8 cellular contexts compared by ENCODE assay signal in the genomic region with DNA sequence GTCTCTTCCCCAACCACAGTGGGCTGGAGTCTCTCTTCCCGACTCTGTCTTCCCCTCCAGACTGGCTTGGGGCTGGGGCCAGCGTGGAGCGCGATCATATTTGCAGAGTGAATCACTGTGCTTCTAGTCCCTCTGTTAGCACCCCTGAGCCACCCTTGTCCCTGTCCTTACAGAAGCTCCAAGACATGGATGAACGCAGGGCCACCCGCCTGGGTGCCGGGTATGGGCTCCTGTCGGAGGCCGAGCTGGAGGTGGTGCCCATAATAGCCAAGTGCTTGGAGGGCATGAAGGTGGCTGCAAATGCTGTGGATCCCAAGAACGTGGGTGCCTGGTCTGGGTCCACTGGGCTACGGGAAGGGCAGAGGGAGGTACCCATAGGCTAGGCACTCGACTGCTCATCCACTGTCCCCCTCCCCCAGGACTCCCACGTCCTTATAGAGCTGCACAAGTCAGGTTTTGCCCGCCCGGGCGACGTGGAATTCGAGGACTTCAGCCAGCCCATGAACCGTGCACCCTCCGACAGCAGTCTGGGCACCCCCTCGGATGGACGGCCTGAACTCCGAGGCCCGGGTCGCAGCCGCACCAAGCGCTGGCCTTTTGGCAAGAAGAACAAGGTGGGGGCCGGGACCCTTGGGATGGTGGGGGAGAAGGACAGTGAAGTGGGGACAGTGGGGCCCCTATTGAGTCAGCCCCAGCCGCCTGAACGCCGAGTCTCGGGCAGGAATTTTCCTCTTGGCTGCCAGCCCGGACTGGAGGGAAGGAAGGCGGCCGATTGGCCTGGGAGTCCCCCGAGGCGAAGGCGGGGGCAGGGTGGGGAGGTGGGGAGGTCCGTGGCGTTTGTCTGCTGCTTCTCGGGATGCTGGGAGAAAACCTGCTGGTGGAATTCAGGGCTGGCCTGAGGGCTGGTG. TPM values are rescaled to one million over a fixed set of nuclear protein-coding genes. Genes with fewer than 3 reads are reported as not detected.
DNase-seq lines count a peak whose midpoint lies in the region; ATAC-seq, FAIRE-seq and TF ChIP-seq lines count a peak whose summit lies in the region.

No MANE protein-coding gene starts in this region.

- FAIRE-seq in A549 (lab: Jason Lieb, UNC), result no peak

- ATAC-seq in A549 (peak; percentile 79), mucosa of descending colon (peak; percentile 83), GM21619 (IDR thresholded peaks at IDR 0.05; ENCODE audit: unreplicated experiment) (no peak), GM19467 (IDR thresholded peaks at IDR 0.05; ENCODE audit: unreplicated experiment) (no peak)

- TF ChIP-seq CTCF in A549 (IDR thresholded peaks at IDR 0.05) (no peak), endothelial cell (IDR thresholded peaks at IDR 0.05; ENCODE audit: unreplicated experiment) (no peak), mucosa of descending colon (IDR thresholded peaks at IDR 0.05) (no peak)

- TF ChIP-seq EP300 in A549 (IDR thresholded peaks at IDR 0.05), result no peak

- H3K36me3 ChIP-seq in HUES64 (ENCODE audit: insufficient read depth, low read length) (peaks cover 70% of the 10 kb centered on the region), mucosa of descending colon (ENCODE audit: low read depth) (no peaks in the 10 kb centered on the region)

- 0% methylated on average over 8 of the region's 41 CpGs for WGBS in A549 (ENCODE audit: missing lambda C conversion rate)
- WGBS in HUES64, result 84% methylated on average over 41 of the region's 41 CpGs

- peaks cover 64% of the 10 kb centered on the region for H3K4me1 ChIP-seq in A549
- peaks cover 27% of the 10 kb centered on the region for H3K4me1 ChIP-seq in HUES64 (ENCODE audit: insufficient read depth, low read length)
- H3K4me1 ChIP-seq in mucosa of descending colon (ENCODE audit: low read depth), result peaks cover 23% of the 10 kb centered on the region

- H3K27me3 ChIP-seq in HUES64 (ENCODE audit: insufficient read depth, low read length), result no peaks in the 10 kb centered on the region

- POLR2A ChIA-PET in A549 (lab: Yijun Ruan, JAX), result interaction anchor here (1.0 to 1.3 kb wide), 2 partner anchors 119 to 214 kb away, joined by 3 read pairs; a partner anchor contains a TSS

- peaks cover 4% of the 10 kb centered on the region for H3K27me3 Mint-ChIP-seq in endothelial cell (ENCODE audit: unreplicated experiment)

- H3K9me3 Mint-ChIP-seq in endothelial cell (ENCODE audit: unreplicated experiment), result no peaks in the 10 kb centered on the region

- H3K9ac ChIP-seq in HUES64 (ENCODE audit: low read depth, low read length), result peak overlapping the region; percentile 28; the same call in 1 of the 2 replicates

- H3K27ac Mint-ChIP-seq in endothelial cell (ENCODE audit: unreplicated experiment), result no peak overlapping the region

- DNase-seq in A549 (ENCODE audit: low read depth in 1 of 2, low spot score in 1 of 2), result peak; percentile 86 to 88
- DNase-seq in endothelial cell (ENCODE audit: low spot score), result no peak
- DNase-seq in mucosa of descending colon, result peak; percentile 84 to 89 (median 86)
- no peak for DNase-seq in SHP77 (lab: John Stamatoyannopoulos, UW)
- DNase-seq in SKM-1 (lab: John Stamatoyannopoulos, UW; ENCODE audit: unreplicated experiment), result no peak

- TF ChIP-seq POLR2A in A549 (IDR thresholded peaks at IDR 0.05; ENCODE audit: low read length), result 0 out of 2 replicates have a peak, but pooled peaks have one; percentile 8

- peak overlapping the region; percentile 39 for H3K4me3 Mint-ChIP-seq in endothelial cell (ENCODE audit: unreplicated experiment)

- peak overlapping the region; percentile 24; the same call in 1 of the 3 replicates for H3K4me3 ChIP-seq in A549
- no peak overlapping the region; the same call in 1 of the 2 replicates for H3K4me3 ChIP-seq in HUES64 (ENCODE audit: low read length)
- H3K4me3 ChIP-seq in mucosa of descending colon, result no peak overlapping the region

- H3K4me1 Mint-ChIP-seq in endothelial cell (ENCODE audit: unreplicated experiment), result no peaks in the 10 kb centered on the region

- H3K4me2 ChIP-seq in A549, result peak overlapping the region; percentile 67

- H3K27ac ChIP-seq in A549, result peak overlapping the region; percentile 92 to 99
- H3K27ac ChIP-seq in HUES64 (ENCODE audit: low read depth, low read length), result peak overlapping the region; percentile 79

- intact Hi-C loops in mucosa of descending colon (cut with DNase I, micrococcal nuclease), result no loop called here

- H3K36me3 Mint-ChIP-seq in endothelial cell (ENCODE audit: low read depth, unreplicated experiment), result peaks cover 26% of the 10 kb centered on the region

- no peak for TF ChIP-seq RAD21 in A549 (conservative IDR thresholded peaks at IDR 0.05 in 1 of 2, IDR thresholded peaks at IDR 0.05 in 1 of 2)

- H3K9me3 ChIP-seq in A549, result no peaks in the 10 kb centered on the region
- H3K9me3 ChIP-seq in HUES64 (ENCODE audit: insufficient read depth, low read depth, low read length), result no peaks in the 10 kb centered on the region
- H3K9me3 ChIP-seq in mucosa of descending colon, result no peaks in the 10 kb centered on the region

- CTCF ChIA-PET in A549 (lab: Yijun Ruan, JAX), result interaction anchor here (1.0 to 6.3 kb wide), 3 partner anchors 24 to 119 kb away, joined by 4 to 36 read pairs (median 4); no protein-coding TSS in a partner anchor

TF ChIP-seq in A549, 52 proteins besides CTCF, POLR2A, EP300 and RAD21 (continues in another document):
- TF ChIP-seq, protein P1, sequence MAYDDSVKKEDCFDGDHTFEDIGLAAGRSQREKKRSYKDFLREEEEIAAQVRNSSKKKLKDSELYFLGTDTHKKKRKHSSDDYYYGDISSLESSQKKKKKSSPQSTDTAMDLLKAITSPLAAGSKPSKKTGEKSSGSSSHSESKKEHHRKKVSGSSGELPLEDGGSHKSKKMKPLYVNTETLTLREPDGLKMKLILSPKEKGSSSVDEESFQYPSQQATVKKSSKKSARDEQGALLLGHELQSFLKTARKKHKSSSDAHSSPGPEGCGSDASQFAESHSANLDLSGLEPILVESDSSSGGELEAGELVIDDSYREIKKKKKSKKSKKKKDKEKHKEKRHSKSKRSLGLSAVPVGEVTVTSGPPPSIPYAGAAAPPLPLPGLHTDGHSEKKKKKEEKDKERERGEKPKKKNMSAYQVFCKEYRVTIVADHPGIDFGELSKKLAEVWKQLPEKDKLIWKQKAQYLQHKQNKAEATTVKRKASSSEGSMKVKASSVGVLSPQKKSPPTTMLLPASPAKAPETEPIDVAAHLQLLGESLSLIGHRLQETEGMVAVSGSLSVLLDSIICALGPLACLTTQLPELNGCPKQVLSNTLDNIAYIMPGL (CRISPR knock-in tag; IDR thresholded peaks at IDR 0.05; ENCODE audit: borderline replicate concordance), result no peak
- TF ChIP-seq JUNB (IDR thresholded peaks at IDR 0.05), result no peak

RNA-seq across cellular contexts. Expression of a gene that starts 5.2 kb away (rescaled TPM):
- polyA plus RNA-seq in A549 (2011; rRNA removed) (30.7 and 39.2 TPM in 2 replicates), A549 (2017; fragmentation: RNase III; extraction: RNeasy Plus Mini Kit Qiagen cat#74134 plus additional on column Dnase treatment) (52.8 to 61.0 TPM (median 60.9 TPM) in 3 replicates)
- 50.2 and 50.3 TPM in 2 replicates for polyA plus RNA-seq in A549 (2012; cell fraction: cytosol; rRNA removed)
- polyA plus RNA-seq in A549 (2012; cell fraction: nucleus; rRNA removed), result 84.6 and 89.9 TPM in 2 replicates
- polyA minus RNA-seq in A549 (2011; rRNA and poly(A)+ RNA removed), result 22.6 and 24.5 TPM in 2 replicates
- 51.4 TPM for polyA plus RNA-seq in HUES64 (2013, experiment 1 of 2)
- 55.0 TPM for polyA plus RNA-seq in HUES64 (2013, experiment 2 of 2)
- total RNA-seq in endothelial cell (ENCODE audit: unreplicated experiment) (42.8 TPM), mucosa of descending colon (100 to 1,000 TPM in 1 of 3 donors, 10 to 100 TPM in 2; 72.8 to 121 (median 79.5) TPM)

RNA-seq across cellular contexts. Expression of a gene that starts 7.3 kb away (rescaled TPM):
- polyA plus RNA-seq in A549 (2011; rRNA removed) (50.2 and 69.4 TPM in 2 replicates), A549 (2017; fragmentation: RNase III; extraction: RNeasy Plus Mini Kit Qiagen cat#74134 plus additional on column Dnase treatment) (35.4 to 42.1 TPM (median 36.4 TPM) in 3 replicates)
- 41.9 and 44.2 TPM in 2 replicates for polyA plus RNA-seq in A549 (2012; cell fraction: cytosol; rRNA removed)
- polyA plus RNA-seq in A549 (2012; cell fraction: nucleus; rRNA removed), result 87.5 and 87.8 TPM in 2 replicates
- 66.1 and 88.8 TPM in 2 replicates for polyA minus RNA-seq in A549 (2011; rRNA and poly(A)+ RNA removed)
- 22.0 TPM for polyA plus RNA-seq in HUES64 (2013, experiment 1 of 2)
- 17.8 TPM for polyA plus RNA-seq in HUES64 (2013, experiment 2 of 2)
- total RNA-seq in endothelial cell (ENCODE audit: unreplicated experiment) (69.1 TPM), mucosa of descending colon (100 to 1,000 TPM in 1 of 3 donors, 10 to 100 TPM in 2; 74.8 to 115 (median 89.2) TPM)

RNA-seq across cellular contexts. Expression of a gene that starts 22.6 kb away (rescaled TPM):
- polyA plus RNA-seq in A549 (2011; rRNA removed), result 6.5 and 6.7 TPM in 2 replicates
- 12.1 and 15.6 TPM in 2 replicates for polyA plus RNA-seq in A549 (2012; cell fraction: cytosol; rRNA removed)
- 31.6 and 41.7 TPM in 2 replicates for polyA plus RNA-seq in A549 (2012; cell fraction: nucleus; rRNA removed)
- 9.3 to 11.4 TPM (median 10.0 TPM) in 3 replicates for polyA plus RNA-seq in A549 (2017; fragmentation: RNase III; extraction: RNeasy Plus Mini Kit Qiagen cat#74134 plus additional on column Dnase treatment)
- polyA minus RNA-seq in A549 (2011; rRNA and poly(A)+ RNA removed), result 7.8 and 8.7 TPM in 2 replicates
- 7.2 TPM for polyA plus RNA-seq in HUES64 (2013, experiment 1 of 2)
- polyA plus RNA-seq in HUES64 (2013, experiment 2 of 2), result 6.7 TPM
- 1.5 TPM for total RNA-seq in endothelial cell (ENCODE audit: unreplicated experiment)
- 10 to 100 TPM; 26.4 to 80.5 (median 40.5) TPM for total RNA-seq in mucosa of descending colon

RNA-seq across cellular contexts. Expression of a gene that starts 24.2 kb away (rescaled TPM):
- polyA plus RNA-seq in A549 (2011; rRNA removed), result 45.4 and 93.9 TPM in 2 replicates
- polyA plus RNA-seq in A549 (2012; cell fraction: cytosol; rRNA removed), result 12.9 and 13.5 TPM in 2 replicates
- 38.8 and 39.7 TPM in 2 replicates for polyA plus RNA-seq in A549 (2012; cell fraction: nucleus; rRNA removed)
- 70.9 to 87.8 TPM (median 81.1 TPM) in 3 replicates for polyA plus RNA-seq in A549 (2017; fragmentation: RNase III; extraction: RNeasy Plus Mini Kit Qiagen cat#74134 plus additional on column Dnase treatment)
- 132 and 172 TPM in 2 replicates for polyA minus RNA-seq in A549 (2011; rRNA and poly(A)+ RNA removed)
- polyA plus RNA-seq in HUES64 (2013, experiment 1 of 2), result 1.3 TPM
- 1.6 TPM for polyA plus RNA-seq in HUES64 (2013, experiment 2 of 2)
- not detected for total RNA-seq in endothelial cell (ENCODE audit: unreplicated experiment)
- 100 to 1,000 TPM in 2 of 3 donors, 10 to 100 TPM in 1; 42.2 to 473 (median 261) TPM for total RNA-seq in mucosa of descending colon

RNA-seq across cellular contexts. Expression of a gene that starts 27.9 kb away (rescaled TPM):
- 5.6 and 6.7 TPM in 2 replicates for polyA plus RNA-seq in A549 (2011; rRNA removed)
- 4.7 and 5.4 TPM in 2 replicates for polyA plus RNA-seq in A549 (2012; cell fraction: cytosol; rRNA removed)
- 4.2 and 5.6 TPM in 2 replicates for polyA plus RNA-seq in A549 (2012; cell fraction: nucleus; rRNA removed)
- 7.5 to 9.5 TPM (median 8.5 TPM) in 3 replicates for polyA plus RNA-seq in A549 (2017; fragmentation: RNase III; extraction: RNeasy Plus Mini Kit Qiagen cat#74134 plus additional on column Dnase treatment)
- 9.2 and 10.9 TPM in 2 replicates for polyA minus RNA-seq in A549 (2011; rRNA and poly(A)+ RNA removed)
- polyA plus RNA-seq in HUES64 (2013, experiment 1 of 2), result 0.10 TPM
- 0.13 TPM for polyA plus RNA-seq in HUES64 (2013, experiment 2 of 2)
- not detected for total RNA-seq in endothelial cell (ENCODE audit: unreplicated experiment)
- 10 to 100 TPM in 2 of 3 donors, 1 to 10 TPM in 1; 6.0 to 12.3 (median 10.7) TPM for total RNA-seq in mucosa of descending colon

Comparison
In these comparisons a context has a peak if more than half of its experiments do, and no peak if none do; other contexts are left out.
1. ATAC-seq: peak in A549 (2 of 2) and mucosa of descending colon (single experiment); none in GM21619 (single experiment) and GM19467 (single experiment).
2. DNase-seq: peak in A549 (2 of 2) and mucosa of descending colon (3 of 3); none in endothelial cell (single experiment), SHP77 (0 of 2) and SKM-1 (single experiment).
3. RNA of a gene that starts 22.6 kb away (total RNA-seq): 26.4 to 80.5 TPM in mucosa of descending colon; 1.5 TPM in endothelial cell (single experiment); every median in the first group is over 10 times any median in the second.